Comparison of ENCODE assay signal across 12 cellular contexts in genomic region chr14:68539839-68540238, GRCh38.
"Had no signal": no experiment of that assay in that cellular context is flagged by ENCODE, and none has a peak within 500 bp of the region (broad histone marks: within the 10 kb centered on the region; RNA-seq: fewer than 3 reads in every experiment).

No MANE protein-coding gene starts in this region.

- H3K36me3 ChIP-seq: ascending aorta, colonic mucosa, pancreas, upper lobe of left lung had no signal

- H3K4me3 ChIP-seq: ascending aorta, colonic mucosa, pancreas, smooth muscle cell, upper lobe of left lung had no signal

- H3K27me3 ChIP-seq: ascending aorta, colonic mucosa, pancreas, upper lobe of left lung had no signal

- FAIRE-seq: pancreas had no signal

- H3K9me3 Mint-ChIP-seq: activated T-cell treated with anti-CD3 and anti-CD28 coated beads, Interleukin-2, amount 50 U/mL, for 4 hours; T-helper 2 cell treated with Interferon-gamma antibody and Interleukin-4, amounts not matched to agents 5 μg/mL and 100 μg/mL, for 36 hours had no signal

- ATAC-seq: activated T-cell treated with anti-CD3 and anti-CD28 coated beads, Interleukin-2, amount 50 U/mL, for 4 hours; left colon; pancreas had no signal

- H3K4me1 ChIP-seq: colonic mucosa had no signal

- H3K27ac Mint-ChIP-seq: T-helper 2 cell treated with Interferon-gamma antibody and Interleukin-4, amounts not matched to agents 5 μg/mL and 100 μg/mL, for 36 hours had no signal

- H3K27ac ChIP-seq: ascending aorta, colonic mucosa, pancreas had no signal

- DNase-seq: activated CD4-positive, alpha-beta T cell treated with anti-CD3 and anti-CD28 coated beads, Interleukin-2, amount 50 U/mL, for 4 hours; activated T-cell treated with anti-CD3 and anti-CD28 coated beads, Interleukin-2, amount 50 U/mL, for 4 hours; colonic mucosa; effector CD4-positive, alpha-beta T cell; left colon; pancreas; stimulated activated CD4-positive, alpha-beta T cell treated with anti-CD3 and anti-CD28 coated beads, Interleukin-2, amount 100 ng/mL, for 24 hours; stimulated activated naive CD4-positive, alpha-beta T cell; upper lobe of left lung had no signal

- H3K9me3 ChIP-seq: ascending aorta, colonic mucosa, pancreas, upper lobe of left lung had no signal

- H3K4me3 Mint-ChIP-seq: activated T-cell treated with anti-CD3 and anti-CD28 coated beads, Interleukin-2, amount 50 U/mL, for 4 hours; T-helper 2 cell treated with Interferon-gamma antibody and Interleukin-4, amounts not matched to agents 5 μg/mL and 100 μg/mL, for 36 hours had no signal

- H3K4me2 ChIP-seq: smooth muscle cell had no signal
